Comparison of ENCODE assay signal across 16 cellular contexts in genomic region chr1:74674278-74675048, GRCh38. TPM values are rescaled to one million over a fixed set of nuclear protein-coding genes. Genes with fewer than 3 reads are reported as not detected.
A peak's percentile ranks its signal among the peaks of the same experiment; 100 is the strongest.
DNase-seq lines count a peak whose midpoint lies in the region; ATAC-seq and TF ChIP-seq lines count a peak whose summit lies in the region.
"Had no signal": no experiment of that assay in that cellular context is flagged by ENCODE, and none has a peak within 500 bp of the region (broad histone marks: within the 10 kb centered on the region; RNA-seq: fewer than 3 reads in every experiment).

No MANE protein-coding gene starts in this region.

- ATAC-seq in GM21717 (IDR thresholded peaks at IDR 0.05; ENCODE audit: unreplicated experiment) (peak; percentile 39), HG03521 (IDR thresholded peaks at IDR 0.05; ENCODE audit: unreplicated experiment) (peak; percentile 50), HG03159 (IDR thresholded peaks at IDR 0.05; ENCODE audit: unreplicated experiment) (no peak), gastrocnemius medialis (no peak), HG02840 (IDR thresholded peaks at IDR 0.05; ENCODE audit: low FRiP score, unreplicated experiment) (no peak)

- H3K4me3 ChIP-seq in iPS-20b (ENCODE audit: low read length) (peak overlapping the region; percentile 67), gastrocnemius medialis (no peak overlapping the region)

- TF ChIP-seq CTCF in GM12873 (IDR thresholded peaks at IDR 0.05; ENCODE audit: insufficient read depth, low read depth, low read length, missing control alignments) (peak; percentile 38), gastrocnemius medialis (IDR thresholded peaks at IDR 0.05 in 4 of 5, conservative IDR thresholded peaks at IDR 0.05 in 1 of 5) (no peak)

- H3K36me3 ChIP-seq in iPS-20b (ENCODE audit: insufficient read depth, low read depth, low read length) (no peaks in the 10 kb centered on the region), gastrocnemius medialis (no peaks in the 10 kb centered on the region)
- H3K36me3 ChIP-seq: ascending aorta, upper lobe of left lung had no signal

- H3K27me3 ChIP-seq in iPS-20b (ENCODE audit: insufficient read depth, low read length) (peaks cover 28% of the 10 kb centered on the region), gastrocnemius medialis (peaks cover 4 to 8% (median 4%) of the 10 kb centered on the region in 3 donors)
- H3K27me3 ChIP-seq: ascending aorta had no signal

- in situ Hi-C loops in gastrocnemius medialis (cut with MboI; ENCODE audit: low sequenced_read_pairs in 4 of 4), result no loop called here

- H3K9me3 ChIP-seq in iPS-20b (ENCODE audit: insufficient read depth, low read depth, low read length) (no peaks in the 10 kb centered on the region; the same call in 1 of the 2 replicates), gastrocnemius medialis (no peaks in the 10 kb centered on the region)
- H3K9me3 ChIP-seq: ascending aorta had no signal

- no peak for TF ChIP-seq POLR2A in gastrocnemius medialis (IDR thresholded peaks at IDR 0.05)

- no peak overlapping the region for H3K27ac ChIP-seq in iPS-20b (ENCODE audit: low read length)
- no peak overlapping the region for H3K27ac ChIP-seq in gastrocnemius medialis
- H3K27ac ChIP-seq: ascending aorta, upper lobe of left lung had no signal

- peaks cover 10% of the 10 kb centered on the region for H3K4me1 ChIP-seq in iPS-20b (ENCODE audit: insufficient read depth, low read length)
- H3K4me1 ChIP-seq in gastrocnemius medialis, result no peaks in the 10 kb centered on the region

- intact Hi-C loops in gastrocnemius medialis (cut with DNase I; ENCODE audit: low total_unique reads), result no loop called here

- no peak overlapping the region for H3K9ac ChIP-seq in iPS-20b (ENCODE audit: low read depth, low read length)

- no peak for DNase-seq in gastrocnemius medialis
- no peak for DNase-seq in AML-193 (lab: John Stamatoyannopoulos, UW)
- DNase-seq: activated CD8-positive, alpha-beta memory T cell treated with anti-CD3 and anti-CD28 coated beads, Interleukin-2, amount 50 U/mL, for 48 hours; Kasumi-1; RPMI8226; T1000; upper lobe of left lung had no signal

RNA-seq across cellular contexts. Expression of gene ERICH3, which starts 0.9 kb away (rescaled TPM):
- total RNA-seq in gastrocnemius medialis, result not detected
- total RNA-seq: ascending aorta, endothelial cell of umbilical vein, G401 had no signal

RNA-seq across cellular contexts. Expression of gene CRYZ, which starts 58.4 kb away (rescaled TPM):
- 10 to 100 TPM in 3 of 4 donors, 1 to 10 TPM in 1; 8.0 to 20.7 (median 11.3) TPM for total RNA-seq in gastrocnemius medialis

RNA-seq across cellular contexts. Expression of gene TYW3, which starts 58.5 kb away (rescaled TPM):
- 1 to 10 TPM; 6.7 to 9.2 (median 7.7) TPM for total RNA-seq in gastrocnemius medialis

Comparison
In these comparisons a context has a peak if more than half of its experiments do, and no peak if none do; other contexts are left out.
1. ATAC-seq: peak in GM21717 (single experiment) and HG03521 (single experiment); none in HG03159 (single experiment), gastrocnemius medialis (0 of 2) and HG02840 (single experiment).